In genomic region chr15:74127255-74127953, GRCh38 we compare ENCODE assay signal across 2 cellular contexts.
TF ChIP-seq lines count a peak whose summit lies in the region.

No MANE protein-coding gene starts in this region.

TF ChIP-seq in GM23338, 12 proteins besides CTCF, POLR2A, EP300 and RAD21 (continued from another document):
- TF ChIP-seq EZH2 (IDR thresholded peaks at IDR 0.05; ENCODE audit: low read depth, unreplicated experiment), result no peak
- TF ChIP-seq, protein P1, sequence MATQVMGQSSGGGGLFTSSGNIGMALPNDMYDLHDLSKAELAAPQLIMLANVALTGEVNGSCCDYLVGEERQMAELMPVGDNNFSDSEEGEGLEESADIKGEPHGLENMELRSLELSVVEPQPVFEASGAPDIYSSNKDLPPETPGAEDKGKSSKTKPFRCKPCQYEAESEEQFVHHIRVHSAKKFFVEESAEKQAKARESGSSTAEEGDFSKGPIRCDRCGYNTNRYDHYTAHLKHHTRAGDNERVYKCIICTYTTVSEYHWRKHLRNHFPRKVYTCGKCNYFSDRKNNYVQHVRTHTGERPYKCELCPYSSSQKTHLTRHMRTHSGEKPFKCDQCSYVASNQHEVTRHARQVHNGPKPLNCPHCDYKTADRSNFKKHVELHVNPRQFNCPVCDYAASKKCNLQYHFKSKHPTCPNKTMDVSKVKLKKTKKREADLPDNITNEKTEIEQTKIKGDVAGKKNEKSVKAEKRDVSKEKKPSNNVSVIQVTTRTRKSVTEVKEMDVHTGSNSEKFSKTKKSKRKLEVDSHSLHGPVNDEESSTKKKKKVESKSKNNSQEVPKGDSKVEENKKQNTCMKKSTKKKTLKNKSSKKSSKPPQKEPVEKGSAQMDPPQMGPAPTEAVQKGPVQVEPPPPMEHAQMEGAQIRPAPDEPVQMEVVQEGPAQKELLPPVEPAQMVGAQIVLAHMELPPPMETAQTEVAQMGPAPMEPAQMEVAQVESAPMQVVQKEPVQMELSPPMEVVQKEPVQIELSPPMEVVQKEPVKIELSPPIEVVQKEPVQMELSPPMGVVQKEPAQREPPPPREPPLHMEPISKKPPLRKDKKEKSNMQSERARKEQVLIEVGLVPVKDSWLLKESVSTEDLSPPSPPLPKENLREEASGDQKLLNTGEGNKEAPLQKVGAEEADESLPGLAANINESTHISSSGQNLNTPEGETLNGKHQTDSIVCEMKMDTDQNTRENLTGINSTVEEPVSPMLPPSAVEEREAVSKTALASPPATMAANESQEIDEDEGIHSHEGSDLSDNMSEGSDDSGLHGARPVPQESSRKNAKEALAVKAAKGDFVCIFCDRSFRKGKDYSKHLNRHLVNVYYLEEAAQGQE (IDR thresholded peaks at IDR 0.05; ENCODE audit: unreplicated experiment), result peak; percentile 34
TF ChIP-seq in GM23338: peak in this region for 1.

TF ChIP-seq in WTC11, 78 proteins besides CTCF, POLR2A, EP300 and RAD21 (continued from another document and continues in another):
- TF ChIP-seq ZNF281 (CRISPR knock-in tag; IDR thresholded peaks at IDR 0.05) (peak; percentile 29; the same call in 1 of the 2 replicates), FOXK1 (CRISPR knock-in tag; IDR thresholded peaks at IDR 0.05) (peak; percentile 52; the same call in 1 of the 2 replicates), ZBTB21 (CRISPR knock-in tag; IDR thresholded peaks at IDR 0.05; ENCODE audit: borderline replicate concordance) (peak; percentile 85), HMGXB4 (CRISPR knock-in tag; IDR thresholded peaks at IDR 0.05) (peak; percentile 92), TP53 (CRISPR knock-in tag; IDR thresholded peaks at IDR 0.05) (0 out of 2 replicates have a peak, but pooled peaks have one; percentile 69), ZNF138 (CRISPR knock-in tag; conservative IDR thresholded peaks at IDR 0.05) (no peak), ZNF396 (CRISPR knock-in tag; IDR thresholded peaks at IDR 0.05; ENCODE audit: borderline replicate concordance) (no peak), E2F4 (CRISPR knock-in tag; IDR thresholded peaks at IDR 0.05; ENCODE audit: borderline replicate concordance, low read depth) (no peak), SP1 (CRISPR knock-in tag; conservative IDR thresholded peaks at IDR 0.05) (peak; percentile 49; the same call in 1 of the 2 replicates), ZNF121 (CRISPR knock-in tag; IDR thresholded peaks at IDR 0.05) (peak; percentile 97), PRRX2 (CRISPR knock-in tag; IDR thresholded peaks at IDR 0.05) (no peak), MYBL2 (CRISPR knock-in tag; IDR thresholded peaks at IDR 0.05) (0 out of 2 replicates have a peak, but pooled peaks have one; percentile 37), NFYB (CRISPR knock-in tag; conservative IDR thresholded peaks at IDR 0.05; ENCODE audit: low read depth) (no peak), ARID4B (CRISPR knock-in tag; IDR thresholded peaks at IDR 0.05; ENCODE audit: borderline replicate concordance) (0 out of 2 replicates have a peak, but pooled peaks have one; percentile 29), JUN (CRISPR knock-in tag; IDR thresholded peaks at IDR 0.05) (no peak), STAT6 (CRISPR knock-in tag; conservative IDR thresholded peaks at IDR 0.05; ENCODE audit: low read depth) (no peak), CBFB (CRISPR knock-in tag; IDR thresholded peaks at IDR 0.05; ENCODE audit: low read depth) (peak; percentile 91; the same call in 1 of the 2 replicates), RELA (CRISPR knock-in tag; IDR thresholded peaks at IDR 0.05; ENCODE audit: borderline replicate concordance) (no peak), TEAD1 (CRISPR knock-in tag; IDR thresholded peaks at IDR 0.05) (peak; percentile 73), ATF6 (CRISPR knock-in tag; IDR thresholded peaks at IDR 0.05) (no peak)
- TF ChIP-seq, protein P2, sequence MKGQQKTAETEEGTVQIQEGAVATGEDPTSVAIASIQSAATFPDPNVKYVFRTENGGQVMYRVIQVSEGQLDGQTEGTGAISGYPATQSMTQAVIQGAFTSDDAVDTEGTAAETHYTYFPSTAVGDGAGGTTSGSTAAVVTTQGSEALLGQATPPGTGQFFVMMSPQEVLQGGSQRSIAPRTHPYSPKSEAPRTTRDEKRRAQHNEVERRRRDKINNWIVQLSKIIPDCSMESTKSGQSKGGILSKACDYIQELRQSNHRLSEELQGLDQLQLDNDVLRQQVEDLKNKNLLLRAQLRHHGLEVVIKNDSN (CRISPR knock-in tag; IDR thresholded peaks at IDR 0.05), result 0 out of 2 replicates have a peak, but pooled peaks have one; percentile 30
- TF ChIP-seq, protein P3, sequence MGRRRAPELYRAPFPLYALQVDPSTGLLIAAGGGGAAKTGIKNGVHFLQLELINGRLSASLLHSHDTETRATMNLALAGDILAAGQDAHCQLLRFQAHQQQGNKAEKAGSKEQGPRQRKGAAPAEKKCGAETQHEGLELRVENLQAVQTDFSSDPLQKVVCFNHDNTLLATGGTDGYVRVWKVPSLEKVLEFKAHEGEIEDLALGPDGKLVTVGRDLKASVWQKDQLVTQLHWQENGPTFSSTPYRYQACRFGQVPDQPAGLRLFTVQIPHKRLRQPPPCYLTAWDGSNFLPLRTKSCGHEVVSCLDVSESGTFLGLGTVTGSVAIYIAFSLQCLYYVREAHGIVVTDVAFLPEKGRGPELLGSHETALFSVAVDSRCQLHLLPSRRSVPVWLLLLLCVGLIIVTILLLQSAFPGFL (CRISPR knock-in tag; IDR thresholded peaks at IDR 0.05; ENCODE audit: borderline replicate concordance), result no peak
- TF ChIP-seq, protein P4, sequence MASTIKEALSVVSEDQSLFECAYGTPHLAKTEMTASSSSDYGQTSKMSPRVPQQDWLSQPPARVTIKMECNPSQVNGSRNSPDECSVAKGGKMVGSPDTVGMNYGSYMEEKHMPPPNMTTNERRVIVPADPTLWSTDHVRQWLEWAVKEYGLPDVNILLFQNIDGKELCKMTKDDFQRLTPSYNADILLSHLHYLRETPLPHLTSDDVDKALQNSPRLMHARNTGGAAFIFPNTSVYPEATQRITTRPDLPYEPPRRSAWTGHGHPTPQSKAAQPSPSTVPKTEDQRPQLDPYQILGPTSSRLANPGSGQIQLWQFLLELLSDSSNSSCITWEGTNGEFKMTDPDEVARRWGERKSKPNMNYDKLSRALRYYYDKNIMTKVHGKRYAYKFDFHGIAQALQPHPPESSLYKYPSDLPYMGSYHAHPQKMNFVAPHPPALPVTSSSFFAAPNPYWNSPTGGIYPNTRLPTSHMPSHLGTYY (CRISPR knock-in tag; IDR thresholded peaks at IDR 0.05), result no peak
- TF ChIP-seq, protein P5, sequence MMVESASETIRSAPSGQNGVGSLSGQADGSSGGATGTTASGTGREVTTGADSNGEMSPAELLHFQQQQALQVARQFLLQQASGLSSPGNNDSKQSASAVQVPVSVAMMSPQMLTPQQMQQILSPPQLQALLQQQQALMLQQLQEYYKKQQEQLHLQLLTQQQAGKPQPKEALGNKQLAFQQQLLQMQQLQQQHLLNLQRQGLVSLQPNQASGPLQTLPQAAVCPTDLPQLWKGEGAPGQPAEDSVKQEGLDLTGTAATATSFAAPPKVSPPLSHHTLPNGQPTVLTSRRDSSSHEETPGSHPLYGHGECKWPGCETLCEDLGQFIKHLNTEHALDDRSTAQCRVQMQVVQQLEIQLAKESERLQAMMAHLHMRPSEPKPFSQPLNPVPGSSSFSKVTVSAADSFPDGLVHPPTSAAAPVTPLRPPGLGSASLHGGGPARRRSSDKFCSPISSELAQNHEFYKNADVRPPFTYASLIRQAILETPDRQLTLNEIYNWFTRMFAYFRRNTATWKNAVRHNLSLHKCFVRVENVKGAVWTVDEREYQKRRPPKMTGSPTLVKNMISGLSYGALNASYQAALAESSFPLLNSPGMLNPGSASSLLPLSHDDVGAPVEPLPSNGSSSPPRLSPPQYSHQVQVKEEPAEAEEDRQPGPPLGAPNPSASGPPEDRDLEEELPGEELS (CRISPR knock-in tag; IDR thresholded peaks at IDR 0.05), result 0 out of 2 replicates have a peak, but pooled peaks have one; percentile 20
